20 cellular contexts compared by ENCODE assay signal in the genomic region with DNA sequence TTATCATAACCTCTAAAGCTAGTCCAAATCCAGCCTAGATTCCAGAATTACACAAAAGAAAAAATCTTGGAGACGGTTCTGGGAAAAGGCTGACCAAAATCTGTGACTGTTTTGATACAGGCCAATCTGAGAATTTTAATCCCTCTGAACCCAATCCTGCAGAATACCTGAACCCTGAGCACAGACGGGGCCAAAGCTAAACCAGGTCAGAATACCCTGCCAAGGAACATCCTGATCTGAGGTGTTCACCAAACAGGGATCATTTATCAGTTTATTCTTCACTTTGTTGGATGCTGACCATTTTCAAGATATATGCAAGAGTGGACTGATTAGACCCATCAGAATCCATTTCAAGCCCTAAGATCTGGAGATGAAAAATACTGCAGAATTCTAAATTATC. TPM values are rescaled to one million over a fixed set of nuclear protein-coding genes. Genes with fewer than 3 reads are reported as not detected.
A peak's percentile ranks its signal among the peaks of the same experiment; 100 is the strongest.
DNase-seq lines count a peak whose midpoint lies in the region; ATAC-seq, FAIRE-seq and TF ChIP-seq lines count a peak whose summit lies in the region.
"Had no signal": no experiment of that assay in that cellular context is flagged by ENCODE, and none has a peak within 500 bp of the region (broad histone marks: within the 10 kb centered on the region; RNA-seq: fewer than 3 reads in every experiment).

No MANE protein-coding gene starts in this region.

- H2AFZ ChIP-seq in K562 (ENCODE audit: low read depth, low read length) = no peak overlapping the region
- H2AFZ ChIP-seq: GM23338 had no signal

- no peak for ATAC-seq in CD4-positive, CD25-positive, alpha-beta regulatory T cell (ENCODE audit: low read depth in 2 of 2)
- no peak for ATAC-seq in K562
- ATAC-seq: activated CD8-positive, alpha-beta memory T cell treated with anti-CD3 and anti-CD28 coated beads, Interleukin-2, amount 10 ng/mL, durations not matched to agents 7 days and 5 days; GM23338 had no signal

- no peak for DNase-seq in CD4-positive, CD25-positive, alpha-beta regulatory T cell
- DNase-seq in HFFc6 (no peak), K562 (ENCODE audit: extremely low read depth in 1 of 4, low spot score in 3 of 4) (no peak), LoVo (ENCODE audit: low spot score) (no peak), NOMO-1 treated with dmso at 0.1 percent for 144 hours (lab: John Stamatoyannopoulos, UW; ENCODE audit: unreplicated experiment) (no peak), SIG-M5 treated with dmso at 0.1 percent for 504 hours (lab: John Stamatoyannopoulos, UW; ENCODE audit: unreplicated experiment) (no peak), NCI-H1092 treated with DMSO at 0.1 percent for 48 hours (lab: John Stamatoyannopoulos, UW) (no peak)
- DNase-seq: activated CD4-positive, alpha-beta T cell treated with anti-CD3 and anti-CD28 coated beads for 1 hour; activated CD8-positive, alpha-beta memory T cell treated with anti-CD3 and anti-CD28 coated beads, Interleukin-2, amount 10 ng/mL, durations not matched to agents 7 days and 5 days; activated effector memory CD4-positive, alpha-beta T cell treated with anti-CD3 and anti-CD28 coated beads, Interleukin-2, amount 50 U/mL, for 16 hours; effector memory CD4-positive, alpha-beta T cell; KG1; NCI-H2171; NK-92 treated with Interleukin-12 subunit alpha and Interleukin-12 subunit beta, amount 100 ng/mL, for 24 hours; occipital lobe; SHP77; stimulated activated CD4-positive, alpha-beta T cell treated with anti-CD3 and anti-CD28 coated beads, Interleukin-2, amount 100 ng/mL, for 48 hours had no signal

- POLR2A ChIA-PET in K562 (lab: Yijun Ruan, JAX) = interaction anchor here (1.1 to 1.5 kb wide), 2 partner anchors 9 to 10 kb away, joined by 3 to 4 read pairs; no protein-coding TSS in a partner anchor

- peak overlapping the region in 1 of 3 donors; percentile 81 for H3K27ac Mint-ChIP-seq in CD4-positive, CD25-positive, alpha-beta regulatory T cell
- H3K27ac Mint-ChIP-seq in HFFc6 (no peak overlapping the region), nephron (peak overlapping the region in 1 of 3 experiments; percentile 49)
- H3K27ac Mint-ChIP-seq: activated CD8-positive, alpha-beta memory T cell treated with anti-CD3 and anti-CD28 coated beads, Interleukin-2, amount 10 ng/mL, durations not matched to agents 7 days and 5 days; GM23338 had no signal

- peaks cover 62% of the 10 kb centered on the region for H3K4me1 ChIP-seq in CD4-positive, CD25-positive, alpha-beta regulatory T cell (ENCODE audit: control insufficient read depth, insufficient read depth, low read length, poor library complexity, severe bottlenecking)
- H3K4me1 ChIP-seq in K562 (replicated peaks in 1 of 2; ENCODE audit: control insufficient read depth in 2 of 2, insufficient read depth in 2 of 2, low read length in 2 of 2) = peaks cover 12 to 20% of the 10 kb centered on the region in 2 experiments; a peak in 3 of 5 replicates

- peaks cover 29 to 73% (median 59%) of the 10 kb centered on the region in 4 donors for H3K4me1 Mint-ChIP-seq in CD4-positive, CD25-positive, alpha-beta regulatory T cell
- H3K4me1 Mint-ChIP-seq in HFFc6 (ENCODE audit: low read depth) (peaks cover 64% of the 10 kb centered on the region), nephron (peaks cover 53% of the 10 kb centered on the region)

- no peak for FAIRE-seq in K562 (lab: Jason Lieb, UNC)

- H4K20me1 ChIP-seq in K562 (replicated peaks; ENCODE audit: control insufficient read depth, insufficient read depth, low read length) = peaks cover 28% of the 10 kb centered on the region; the same call in 1 of the 2 replicates

- peaks cover 90% of the 10 kb centered on the region for H3K79me2 ChIP-seq in K562 (ENCODE audit: control insufficient read depth, insufficient read depth, low read length)

- TF ChIP-seq CTCF in HFFc6 (IDR thresholded peaks at IDR 0.05) (no peak), K562 (IDR thresholded peaks at IDR 0.05 in 2 of 3, conservative IDR thresholded peaks at IDR 0.05 in 1 of 3; ENCODE audit: insufficient read depth in 2 of 3, low read depth in 1 of 3, low read length in 3 of 3) (no peak), nephron (IDR thresholded peaks at IDR 0.05; ENCODE audit: unreplicated experiment in 3 of 3) (no peak)

- peak overlapping the region in 3 of 4 donors; percentile 49 to 89 (median 54) for H3K4me3 Mint-ChIP-seq in CD4-positive, CD25-positive, alpha-beta regulatory T cell
- H3K4me3 Mint-ChIP-seq in HFFc6 = peak overlapping the region; percentile 12; the same call in 1 of the 2 replicates
- peak overlapping the region; percentile 34 to 62 (median 60) for H3K4me3 Mint-ChIP-seq in nephron

- no peaks in the 10 kb centered on the region for H3K36me3 ChIP-seq in CD4-positive, CD25-positive, alpha-beta regulatory T cell (ENCODE audit: control insufficient read depth, insufficient read depth, low read length)
- peaks cover 16% of the 10 kb centered on the region; the same call in 2 of the 3 replicates for H3K36me3 ChIP-seq in K562 (ENCODE audit: control insufficient read depth, insufficient read depth, low read length)
- H3K36me3 ChIP-seq: vagina had no signal

- H3K4me2 ChIP-seq in K562 (ENCODE audit: insufficient read depth, low read length) = no peak overlapping the region

- H3K27ac ChIP-seq in CD4-positive, CD25-positive, alpha-beta regulatory T cell (ENCODE audit: insufficient read depth, low read length, poor library complexity, severe bottlenecking) = no peak overlapping the region
- no peak overlapping the region for H3K27ac ChIP-seq in K562 (ENCODE audit: extremely low read depth, low read depth, low read length)
- H3K27ac ChIP-seq: vagina had no signal

- in situ Hi-C loops in K562 (cut with MboI) = no loop called here

- no peak for TF ChIP-seq POLR2A in K562 (conservative IDR thresholded peaks at IDR 0.05)

- H3K27me3 ChIP-seq in CD4-positive, CD25-positive, alpha-beta regulatory T cell (ENCODE audit: control insufficient read depth, insufficient read depth, low read length) = no peaks in the 10 kb centered on the region
- H3K27me3 ChIP-seq in K562 (ENCODE audit: control insufficient read depth in 2 of 2, insufficient read depth in 2 of 2, low read length in 2 of 2) = no peaks in the 10 kb centered on the region
- H3K27me3 ChIP-seq: vagina had no signal

- peaks cover 7% of the 10 kb centered on the region for H3K36me3 Mint-ChIP-seq in CD4-positive, CD25-positive, alpha-beta regulatory T cell
- H3K36me3 Mint-ChIP-seq in HFFc6 (ENCODE audit: low read depth) (peaks cover 9% of the 10 kb centered on the region), nephron (ENCODE audit: low read depth) (peaks cover 11% of the 10 kb centered on the region)

- no peak for TF ChIP-seq EP300 in K562 (IDR thresholded peaks at IDR 0.05; ENCODE audit: low read length)

- H3K4me3 ChIP-seq in CD4-positive, CD25-positive, alpha-beta regulatory T cell (ENCODE audit: low read depth, low read length) = peak overlapping the region; percentile 53
- H3K4me3 ChIP-seq in K562 = no peak overlapping the region
- H3K4me3 ChIP-seq: GM23338, vagina had no signal

- no peaks in the 10 kb centered on the region for H3K9me3 ChIP-seq in CD4-positive, CD25-positive, alpha-beta regulatory T cell (ENCODE audit: control insufficient read depth in 2 of 2, low read length in 2 of 2)
- H3K9me3 ChIP-seq in K562 (replicated peaks; ENCODE audit: control insufficient read depth, insufficient read depth, low read depth, low read length) = no peaks in the 10 kb centered on the region
- H3K9me3 ChIP-seq: vagina had no signal

- BruUV-seq in K562 (replicated peaks; lab: Mats Ljungman, UMichigan) = no TSS peak

- no peak for TF ChIP-seq RAD21 in K562 (CRISPR knock-in tag; conservative IDR thresholded peaks at IDR 0.05 in 1 of 2, IDR thresholded peaks at IDR 0.05 in 1 of 2)

- intact Hi-C loops in K562 (cut with micrococcal nuclease) = no loop called here

- CTCF ChIA-PET in K562 (lab: Yijun Ruan, JAX; ENCODE audit: low intra/inter-chr PET ratio) = no interaction called here

- no peaks in the 10 kb centered on the region for H3K9me3 Mint-ChIP-seq in CD4-positive, CD25-positive, alpha-beta regulatory T cell
- H3K9me3 Mint-ChIP-seq in HFFc6 (no peaks in the 10 kb centered on the region), nephron (no peaks in the 10 kb centered on the region)
- H3K9me3 Mint-ChIP-seq: GM23338 had no signal

- no peaks in the 10 kb centered on the region for H3K9me1 ChIP-seq in K562 (ENCODE audit: control insufficient read depth, insufficient read depth, low read length)

- 44% methylated on average over 2 of the region's 2 CpGs for WGBS in K562 (ENCODE audit: insufficient coverage, low coverage, missing lambda C conversion rate)

- no peak overlapping the region for H3K9ac ChIP-seq in K562 (ENCODE audit: insufficient read depth in 1 of 2, low read depth in 2 of 2, low read length in 2 of 2)

- H3K27me3 Mint-ChIP-seq in CD4-positive, CD25-positive, alpha-beta regulatory T cell = no peaks in the 10 kb centered on the region
- H3K27me3 Mint-ChIP-seq in HFFc6 (ENCODE audit: insufficient read depth) (peaks cover 4% of the 10 kb centered on the region), nephron (ENCODE audit: low read depth) (no peaks in the 10 kb centered on the region)
- H3K27me3 Mint-ChIP-seq: activated CD8-positive, alpha-beta memory T cell treated with anti-CD3 and anti-CD28 coated beads, Interleukin-2, amount 10 ng/mL, durations not matched to agents 7 days and 5 days had no signal

RNA-seq across cellular contexts. Expression of gene RC3H1, which starts 3.6 kb away (rescaled TPM):
- total RNA-seq in CD4-positive, CD25-positive, alpha-beta regulatory T cell = 54.7 TPM
- polyA plus RNA-seq in CD4-positive, CD25-positive, alpha-beta regulatory T cell = 1 to 10 TPM; 2.8 to 6.1 (median 5.0) TPM
- 10 to 100 TPM; 21.9 to 28.2 (median 23.3) TPM for total RNA-seq in HFFc6 (2021; fragmentation: NEBNext Ultra II Directional; extraction: Animal tissue kit (Norgen Biotek cat#: 25700))
- 81.9 and 168 TPM in 2 replicates for total RNA-seq in K562 (2011; cell fraction: chromatin; rRNA removed; ENCODE audit: low replicate concordance)
- total RNA-seq in K562 (2011; cell fraction: nucleolus; rRNA removed) = 42.0 and 47.8 TPM in 2 replicates
- total RNA-seq in K562 (2011; cell fraction: nucleoplasm; rRNA removed) = 46.5 and 67.9 TPM in 2 replicates
- 11.4 and 12.4 TPM in 2 replicates for total RNA-seq in K562 (2014; rRNA removed)
- total RNA-seq in K562 (2014; rRNA removed; fragmentation: Illumina TruSeq; extraction: Trizol) = 20.9 and 23.4 TPM in 2 replicates
- 27.2 and 31.7 TPM in 2 replicates for total RNA-seq in K562 (2015; rRNA removed; fragmentation: Illumina TruSeq; extraction: Trizol)
- total RNA-seq in K562 (2021) = 21.0 and 21.3 TPM in 2 replicates
- 17.3 and 17.4 TPM in 2 replicates for polyA plus RNA-seq in K562 (2011; rRNA removed)
- 7.9 and 9.5 TPM in 2 replicates for polyA plus RNA-seq in K562 (2011; cell fraction: cytosol; rRNA removed)
- polyA plus RNA-seq in K562 (2011; cell fraction: nucleus; rRNA removed) = 23.3 and 23.5 TPM in 2 replicates
- 2.8 and 3.4 TPM in 2 replicates for polyA plus RNA-seq in K562 (2012)
- polyA plus RNA-seq in K562 (2014; fragmentation: Illumina TruSeq; extraction: Trizol) = 5.6 and 6.7 TPM in 2 replicates
- polyA plus RNA-seq in K562 (2014; fragmentation: Nextera tagmentation; extraction: Ambion mirVana) = 1 to 10 TPM; 2.4 to 3.4 TPM
- 5.7 and 6.1 TPM in 2 replicates for polyA plus RNA-seq in K562 (2014; rRNA removed)
- 83.2 and 95.5 TPM in 2 replicates for polyA minus RNA-seq in K562 (2011; rRNA and poly(A)+ RNA removed)
- 26.8 and 32.4 TPM in 2 replicates for polyA minus RNA-seq in K562 (2011; cell fraction: cytosol; rRNA and poly(A)+ RNA removed)
- polyA minus RNA-seq in K562 (2011; cell fraction: nucleus; rRNA and poly(A)+ RNA removed) = 33.8 and 61.1 TPM in 2 replicates
